Comparison of ENCODE assay signal across 26 cellular contexts in the genomic region with DNA sequence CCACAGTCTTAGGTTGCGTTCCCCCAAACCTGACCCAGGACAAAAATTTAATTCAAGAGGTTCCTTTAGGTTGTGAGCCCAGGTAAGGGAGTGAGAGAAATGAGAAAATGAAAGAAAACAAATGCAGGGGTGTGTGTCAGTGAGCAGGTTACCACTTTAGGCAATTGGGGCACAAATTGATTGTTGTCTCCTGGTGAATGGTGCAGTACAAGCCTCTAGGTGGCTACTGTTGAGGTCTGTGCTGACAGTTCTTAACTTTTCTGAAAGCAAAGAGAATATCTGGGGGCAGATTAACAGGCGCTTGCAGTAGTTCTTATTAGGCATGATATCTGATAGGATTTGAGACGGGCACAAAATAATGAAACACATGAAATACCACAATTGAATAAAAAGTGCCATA.
"Had no signal": no experiment of that assay in that cellular context is flagged by ENCODE, and none has a peak within 500 bp of the region (broad histone marks: within the 10 kb centered on the region; RNA-seq: fewer than 3 reads in every experiment).

No MANE protein-coding gene starts in this region.

- H3K9me3 ChIP-seq: esophagus muscularis mucosa, gastrocnemius medialis, psoas muscle, sigmoid colon, thoracic aorta had no signal

- H3K36me3 Mint-ChIP-seq: naive B cell had no signal

- H3K4me1 ChIP-seq: esophagus muscularis mucosa, gastrocnemius medialis, heart right ventricle, psoas muscle, sigmoid colon, stomach had no signal

- H3K4me3 ChIP-seq: dorsolateral prefrontal cortex, esophagus muscularis mucosa, gastrocnemius medialis, heart right ventricle, lung, psoas muscle, sigmoid colon, skin epidermis, stomach, thoracic aorta had no signal

- ATAC-seq: gastrocnemius medialis, heart right ventricle, left colon, left ventricle myocardium superior, psoas muscle had no signal

- H3K4me3 Mint-ChIP-seq: naive B cell, nephron had no signal

- FAIRE-seq: endometrium, kidney had no signal

- H3K27ac Mint-ChIP-seq: naive B cell had no signal

- H3K36me3 ChIP-seq: esophagus muscularis mucosa, gastrocnemius medialis, heart right ventricle, sigmoid colon, stomach, thoracic aorta had no signal

- DNase-seq: cortex of kidney; dorsolateral prefrontal cortex; effector CD8-positive, alpha-beta T cell; gastrocnemius medialis; heart right ventricle; hypothalamus; kidney; left colon; left ventricle myocardium superior; mesenchymal stem cell; naive B cell; psoas muscle; sigmoid colon; stimulated activated CD4-positive, alpha-beta T cell treated with anti-CD3 and anti-CD28 coated beads, Interleukin-2, amount 100 ng/mL, for 24 hours; stimulated activated CD4-positive, alpha-beta T cell treated with anti-CD3 and anti-CD28 coated beads, Interleukin-4, amount 100 ng/mL, for 4 hours; stimulated activated naive CD4-positive, alpha-beta T cell; stomach; substantia nigra; trophoblast cell had no signal

- H3K27me3 Mint-ChIP-seq: naive B cell had no signal

- H3K27me3 ChIP-seq: dorsolateral prefrontal cortex, esophagus muscularis mucosa, gastrocnemius medialis, heart right ventricle, sigmoid colon, stomach had no signal

- H3K4me1 Mint-ChIP-seq: naive B cell had no signal

- H3K27ac ChIP-seq: dorsolateral prefrontal cortex, epithelial cell of prostate, esophagus muscularis mucosa, gastrocnemius medialis, heart right ventricle, psoas muscle, sigmoid colon, skin epidermis, stomach, thoracic aorta had no signal
